In genomic region chr12:34107016-34107415, GRCh38 we compare ENCODE assay signal across 22 cellular contexts.
"Had no signal": no experiment of that assay in that cellular context is flagged by ENCODE, and none has a peak within 500 bp of the region (broad histone marks: within the 10 kb centered on the region; RNA-seq: fewer than 3 reads in every experiment).

No MANE protein-coding gene starts in this region.

- H3K9me3 ChIP-seq: SK-N-SH had no signal

- FAIRE-seq: HTR-8/SVneo, RCC 7860 had no signal

- H3K27ac ChIP-seq: HL-60 had no signal

- H3K9ac ChIP-seq: SK-N-SH had no signal

- DNase-seq: KBM-7, MV-4-11, NCI-H1048, NCI-H1105, NCI-H1417, NCI-H146, NCI-H1694 treated with DMSO at 0.1 percent for 48 hours, NCI-H1930, NCI-H2081, NCI-H2107, NCI-H2227 treated with DMSO at 0.1 percent for 48 hours, NCI-H524, NCI-H526 treated with DMSO at 0.1 percent for 48 hours, NCI-H748 treated with DMSO at 0.1 percent for 48 hours, Right ventricle myocardium superior, RPMI8226, SIG-M5, SK-N-SH, SW 1271 had no signal
